ENCODE assay signal across 8 cellular contexts in genomic region chr1:62746086-62746808, GRCh38. TPM values are rescaled to one million over a fixed set of nuclear protein-coding genes. Genes with fewer than 3 reads are reported as not detected.
DNase-seq lines count a peak whose midpoint lies in the region; ATAC-seq and TF ChIP-seq lines count a peak whose summit lies in the region.

No MANE protein-coding gene starts in this region.

- CTCF ChIA-PET in RWPE1 (lab: Yijun Ruan, JAX) = interaction anchor here (0.6 to 2.7 kb wide), 13 partner anchors 10 to 664 kb away, joined by 3 to 20 read pairs (median 4); no protein-coding TSS in a partner anchor

- intact Hi-C loops in esophagus muscularis mucosa (cut with DNase I) = loop anchor here (5.0 kb wide), 3 partner anchors 59 to 234 kb away; partner anchors contain the start of gene DOCK7

- ATAC-seq in GM21360 (IDR thresholded peaks at IDR 0.05; ENCODE audit: unreplicated experiment) (no peak), HG02678 (IDR thresholded peaks at IDR 0.05; ENCODE audit: unreplicated experiment) (no peak)

- H3K9me3 ChIP-seq in Karpas-422 (ENCODE audit: low read length) (no peaks in the 10 kb centered on the region), esophagus muscularis mucosa (no peaks in the 10 kb centered on the region), osteoblast (ENCODE audit: low read depth, low read length) (no peaks in the 10 kb centered on the region)

- no peak overlapping the region for H3K9ac ChIP-seq in Karpas-422 (ENCODE audit: low read length)

- no peaks in the 10 kb centered on the region for H3K9me2 ChIP-seq in Karpas-422 (replicated peaks; ENCODE audit: insufficient read depth, low read length)

- DNase-seq in Daoy (ENCODE audit: low read depth) = peak; percentile 26
- DNase-seq in Karpas-422 = peak; percentile 74
- DNase-seq in RWPE1 (ENCODE audit: low spot score) = peak; percentile 32
- DNase-seq in esophagus muscularis mucosa (ENCODE audit: extremely low spot score) = no peak
- DNase-seq in osteoblast (ENCODE audit: insufficient read length, low spot score, missing footprints) = peak; percentile 71
- DNase-seq in activated CD4-positive, CD25-positive, alpha-beta regulatory T cell (lab: John Stamatoyannopoulos, UW) = no peak

- TF ChIP-seq EP300 in esophagus muscularis mucosa (IDR thresholded peaks at IDR 0.05) = no peak

- no peaks in the 10 kb centered on the region for H3K79me2 ChIP-seq in Karpas-422 (ENCODE audit: low read length)
- no peaks in the 10 kb centered on the region for H3K79me2 ChIP-seq in osteoblast (ENCODE audit: insufficient read depth, low read length)

- 62% methylated on average over 12 of the region's 12 CpGs for WGBS in esophagus muscularis mucosa

- H3K36me3 ChIP-seq in Karpas-422 (ENCODE audit: insufficient read depth, low read length) (no peaks in the 10 kb centered on the region), esophagus muscularis mucosa (no peaks in the 10 kb centered on the region), osteoblast (ENCODE audit: insufficient read depth, low read length) (no peaks in the 10 kb centered on the region)

- TF ChIP-seq CTCF in RWPE1 (conservative IDR thresholded peaks at IDR 0.05; ENCODE audit: low read depth) (peak; percentile 63), esophagus muscularis mucosa (IDR thresholded peaks at IDR 0.05) (peak; percentile 58 to 64 (median 64)), osteoblast (IDR thresholded peaks at IDR 0.05; ENCODE audit: extremely low read depth, low read depth, low read length) (peak; percentile 64)

- H3K4me2 ChIP-seq in Karpas-422 (ENCODE audit: low read depth, low read length, poor library complexity, severe bottlenecking) = no peak overlapping the region
- peak overlapping the region; percentile 88 for H3K4me2 ChIP-seq in osteoblast (ENCODE audit: insufficient read depth, low read length)

- H3K4me1 ChIP-seq in Karpas-422 (ENCODE audit: low read length) = no peaks in the 10 kb centered on the region
- peaks cover 3 to 24% (median 16%) of the 10 kb centered on the region in 4 donors for H3K4me1 ChIP-seq in esophagus muscularis mucosa
- peaks cover 3% of the 10 kb centered on the region for H3K4me1 ChIP-seq in osteoblast (ENCODE audit: insufficient read depth, low read length)

- POLR2A ChIA-PET in RWPE1 (lab: Yijun Ruan, JAX; ENCODE audit: low non-redundant PET) = no interaction called here

- no peaks in the 10 kb centered on the region for H3K27me3 ChIP-seq in Karpas-422 (ENCODE audit: low read length)
- no peaks in the 10 kb centered on the region for H3K27me3 ChIP-seq in esophagus muscularis mucosa
- H3K27me3 ChIP-seq in osteoblast (ENCODE audit: insufficient read depth, low read length) = no peaks in the 10 kb centered on the region

- H2AFZ ChIP-seq in Karpas-422 (ENCODE audit: low read length) = no peak overlapping the region
- H2AFZ ChIP-seq in osteoblast (ENCODE audit: low read length) = peak overlapping the region; percentile 88

- H3K27ac ChIP-seq in Karpas-422 (ENCODE audit: low read length) (no peak overlapping the region), RWPE1 (no peak overlapping the region), esophagus muscularis mucosa (replicated peaks in 1 of 4) (no peak overlapping the region), osteoblast (ENCODE audit: low read depth, low read length) (peak overlapping the region; percentile 30)

- no peaks in the 10 kb centered on the region for H4K20me1 ChIP-seq in Karpas-422 (ENCODE audit: insufficient read depth, low read depth, low read length)
- no peaks in the 10 kb centered on the region for H4K20me1 ChIP-seq in osteoblast (ENCODE audit: insufficient read depth, low read length)

- H3K4me3 ChIP-seq in Karpas-422 (ENCODE audit: low read length) = no peak overlapping the region
- H3K4me3 ChIP-seq in esophagus muscularis mucosa = peak overlapping the region in 1 of 4 donors; percentile 21
- peak overlapping the region; percentile 66 for H3K4me3 ChIP-seq in osteoblast (ENCODE audit: insufficient read depth, low read length)

- TF ChIP-seq POLR2A in esophagus muscularis mucosa (IDR thresholded peaks at IDR 0.05; ENCODE audit: low read depth) = no peak

RNA-seq across cellular contexts. Expression of gene ATG4C, which starts 37.7 kb away (rescaled TPM):
- 13.8 and 14.1 TPM in 2 replicates for total RNA-seq in Daoy (2014; rRNA removed; shearing (Covaris generic))
- total RNA-seq in Karpas-422 (2014; rRNA removed; shearing (Covaris generic); ENCODE audit: low replicate concordance) = 10.5 and 18.6 TPM in 2 replicates
- total RNA-seq in esophagus muscularis mucosa = 10 to 100 TPM in 1 of 4 donors, 1 to 10 TPM in 3; 5.0 to 12.5 (median 8.3) TPM
- 5.8 and 9.4 TPM in 2 replicates for total RNA-seq in osteoblast

RNA-seq across cellular contexts. Expression of gene DOCK7, which starts 58.1 kb away (rescaled TPM):
- total RNA-seq in Daoy (2014; rRNA removed; shearing (Covaris generic)) = 51.0 and 61.8 TPM in 2 replicates
- 0.11 TPM in 1 of 2 replicates, not detected in the other for total RNA-seq in Karpas-422 (2014; rRNA removed; shearing (Covaris generic); ENCODE audit: low replicate concordance)
- total RNA-seq in esophagus muscularis mucosa = 10 to 100 TPM; 27.7 to 66.7 (median 30.5) TPM
- total RNA-seq in osteoblast = 73.8 and 91.3 TPM in 2 replicates

Comparison
In these comparisons a context has a peak if more than half of its experiments do, and no peak if none do; other contexts are left out.
1. DNase-seq: peak in Daoy (single experiment), Karpas-422 (single experiment), RWPE1 (single experiment) and osteoblast (single experiment); none in esophagus muscularis mucosa (single experiment) and activated CD4-positive, CD25-positive, alpha-beta regulatory T cell (0 of 4).
2. RNA of gene DOCK7, which starts 58.1 kb away (total RNA-seq): 73.8 to 91.3 TPM in osteoblast, 51.0 to 61.8 TPM in Daoy and 27.7 to 66.7 TPM in esophagus muscularis mucosa; 0.11 TPM in Karpas-422; every median in the first group is over 10 times any median in the second.
3. Peak in every context shown above with its lines, with median percentiles within 50 percentile points of each other: CTCF ChIP-seq.